In the genomic region with DNA sequence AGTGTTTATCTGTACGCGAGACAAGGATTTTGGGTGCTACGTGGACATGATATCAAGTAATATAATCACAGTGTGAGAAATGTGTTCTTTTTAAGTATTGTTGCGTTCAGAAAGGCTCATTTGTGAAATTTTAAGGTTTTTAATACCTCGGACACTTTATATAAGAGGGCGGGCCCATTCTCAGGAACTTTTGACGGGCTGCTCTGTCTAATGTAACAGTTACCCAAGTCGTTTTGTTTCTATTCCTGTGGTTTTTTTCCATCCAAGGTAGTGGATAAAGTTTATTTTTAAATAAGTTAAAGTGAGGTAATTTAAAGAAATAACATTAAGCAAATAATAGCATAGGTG, we compare ENCODE assay signal across 7 cellular contexts. TPM values are rescaled to one million over a fixed set of nuclear protein-coding genes. Genes with fewer than 3 reads are reported as not detected.
DNase-seq lines count a peak whose midpoint lies in the region; ATAC-seq and TF ChIP-seq lines count a peak whose summit lies in the region.

No MANE protein-coding gene starts in this region.

- H2AFZ ChIP-seq in IMR-90 (replicated peaks; ENCODE audit: low read length, poor library complexity): peak overlapping the region; percentile 100

- no CpG with 5 or more reads among the region's 8 CpGs for WGBS in IMR-90 (ENCODE audit: extremely low coverage in 2 of 2, insufficient read length in 1 of 2), 2 experiments

- H3K27me3 ChIP-seq in IMR-90 (ENCODE audit: control insufficient read depth, insufficient read depth, low read length): no peaks in the 10 kb centered on the region
- H3K27me3 ChIP-seq in kidney epithelial cell (ENCODE audit: control insufficient read depth, insufficient read depth, low read length): no peaks in the 10 kb centered on the region

- POLR2A ChIA-PET in IMR-90 (lab: Charles Lee; ENCODE audit: unreplicated experiment): no interaction called here

- H3K36me3 ChIP-seq in IMR-90 (ENCODE audit: control insufficient read depth, insufficient read depth, low read length) (peaks cover 13% of the 10 kb centered on the region), kidney epithelial cell (ENCODE audit: control insufficient read depth, insufficient read depth, low read length) (no peaks in the 10 kb centered on the region)

- CTCF ChIA-PET in IMR-90 (lab: Yijun Ruan, JAX): interaction anchor here (2.0 kb wide), 1 partner anchor 13 kb away, joined by 8 read pairs; no protein-coding TSS in a partner anchor

- no peak for TF ChIP-seq POLR2A in IMR-90 (IDR thresholded peaks at IDR 0.05; ENCODE audit: low read depth, low read length)

- H3K23ac ChIP-seq in IMR-90 (ENCODE audit: low read depth, low read length): peak overlapping the region; percentile 83

- no peak for TF ChIP-seq RAD21 in IMR-90 (IDR thresholded peaks at IDR 0.05; ENCODE audit: low read length)

- no peaks in the 10 kb centered on the region for H3K9me3 ChIP-seq in IMR-90 (ENCODE audit: control insufficient read depth, insufficient read depth, low read length)

- no peak for DNase-seq in IMR-90
- no peak for DNase-seq in activated naive CD8-positive, alpha-beta T cell treated with anti-CD3 and anti-CD28 coated beads, Interleukin-2, amount 50 U/mL, for 24 hours
- no peak for DNase-seq in kidney epithelial cell (ENCODE audit: low read depth)
- no peak for DNase-seq in substantia nigra (lab: John Stamatoyannopoulos, UW)
- no peak for DNase-seq in SW480 (ENCODE audit: low spot score)
- DNase-seq in retina: no peak
- no peak for DNase-seq in NCI-H446 treated with DMSO at 0.1 percent for 48 hours (lab: John Stamatoyannopoulos, UW)

- H3K9me3 Mint-ChIP-seq in activated naive CD8-positive, alpha-beta T cell treated with anti-CD3 and anti-CD28 coated beads, Interleukin-2, amount 50 U/mL, for 24 hours: no peaks in the 10 kb centered on the region

- peak overlapping the region; percentile 68 for H2AK9ac ChIP-seq in IMR-90 (replicated peaks; ENCODE audit: low read depth, low read length, poor library complexity)

- peaks cover 36% of the 10 kb centered on the region for H3K4me1 Mint-ChIP-seq in activated naive CD8-positive, alpha-beta T cell treated with anti-CD3 and anti-CD28 coated beads, Interleukin-2, amount 50 U/mL, for 24 hours

- H3K4me3 Mint-ChIP-seq in activated naive CD8-positive, alpha-beta T cell treated with anti-CD3 and anti-CD28 coated beads, Interleukin-2, amount 50 U/mL, for 24 hours: peak overlapping the region; percentile 96

- H3K9me1 ChIP-seq in IMR-90 (ENCODE audit: insufficient read depth, low read length): peaks cover 5% of the 10 kb centered on the region; the same call in 1 of the 2 replicates

- peak overlapping the region; percentile 91 for H3K4me3 ChIP-seq in IMR-90 (ENCODE audit: insufficient read depth, low read depth, low read length)
- H3K4me3 ChIP-seq in kidney epithelial cell (ENCODE audit: low read depth, low read length): peak overlapping the region; percentile 72

- peaks cover 21% of the 10 kb centered on the region; the same call in 1 of the 2 replicates for H4K20me1 ChIP-seq in IMR-90 (ENCODE audit: insufficient read depth, low read length)

- H3K4ac ChIP-seq in IMR-90 (ENCODE audit: low read depth, low read length): peak overlapping the region; percentile 84

- peaks cover 4% of the 10 kb centered on the region for H3K27me3 Mint-ChIP-seq in activated naive CD8-positive, alpha-beta T cell treated with anti-CD3 and anti-CD28 coated beads, Interleukin-2, amount 50 U/mL, for 24 hours

- in situ Hi-C loops in IMR-90 (cut with MboI; ENCODE audit: low sequenced_read_pairs): no loop called here

- no peak overlapping the region for H2BK120ac ChIP-seq in IMR-90 (ENCODE audit: low read depth, low read length)

- intact Hi-C loops in IMR-90 (cut with micrococcal nuclease): no loop called here

- H4K91ac ChIP-seq in IMR-90 (ENCODE audit: insufficient read depth, low read depth, low read length): peak overlapping the region; percentile 69; the same call in 1 of the 2 replicates

- H4K8ac ChIP-seq in IMR-90 (ENCODE audit: low read depth in 2 of 2, low read length in 2 of 2): peak overlapping the region; percentile 88 to 98

- H3K9ac ChIP-seq in IMR-90 (ENCODE audit: low read depth, low read length): peak overlapping the region; percentile 93

- H3K4me2 ChIP-seq in IMR-90 (ENCODE audit: low read depth, low read length): peak overlapping the region; percentile 87; the same call in 1 of the 2 replicates

- no peak overlapping the region for H2BK15ac ChIP-seq in IMR-90 (ENCODE audit: low read depth, low read length)

- H3K14ac ChIP-seq in IMR-90 (replicated peaks; ENCODE audit: low read depth, low read length): peak overlapping the region; percentile 76

- peaks cover 20% of the 10 kb centered on the region for H3K36me3 Mint-ChIP-seq in activated naive CD8-positive, alpha-beta T cell treated with anti-CD3 and anti-CD28 coated beads, Interleukin-2, amount 50 U/mL, for 24 hours (ENCODE audit: low read depth)

- TF ChIP-seq CTCF in IMR-90 (conservative IDR thresholded peaks at IDR 0.05; ENCODE audit: low read depth, low read length) (no peak), kidney epithelial cell (IDR thresholded peaks at IDR 0.05; ENCODE audit: insufficient read depth, low read length, poor library complexity, severe bottlenecking) (no peak)

- H3K27ac Mint-ChIP-seq in activated naive CD8-positive, alpha-beta T cell treated with anti-CD3 and anti-CD28 coated beads, Interleukin-2, amount 50 U/mL, for 24 hours: peak overlapping the region; percentile 99

- H3K18ac ChIP-seq in IMR-90 (ENCODE audit: low read depth, low read length): no peak overlapping the region

- ATAC-seq in IMR-90 (ENCODE audit: low read depth): no peak; the same call in 1 of the 2 replicates
- ATAC-seq in activated naive CD8-positive, alpha-beta T cell treated with anti-CD3 and anti-CD28 coated beads, Interleukin-2, amount 50 U/mL, for 24 hours: no peak

- dilution Hi-C loops in IMR-90 (cut with HindIII; ENCODE audit: low sequenced_read_pairs, unreplicated experiment): no loop called here

- H3K79me1 ChIP-seq in IMR-90 (ENCODE audit: low read depth in 1 of 2, low read length in 2 of 2): peaks cover 12 to 39% of the 10 kb centered on the region in 2 experiments

- no peak overlapping the region for H2BK20ac ChIP-seq in IMR-90 (ENCODE audit: low read depth, low read length)

- peak overlapping the region; percentile 50 for H2BK5ac ChIP-seq in IMR-90 (ENCODE audit: low read depth, low read length, poor library complexity, severe bottlenecking)

- peak overlapping the region; percentile 72 for H3K27ac ChIP-seq in IMR-90 (ENCODE audit: insufficient read depth, low read length)
- H3K27ac ChIP-seq in substantia nigra (ENCODE audit: low read depth, low read length, poor library complexity, severe bottlenecking): peak overlapping the region; percentile 70

- peak overlapping the region; percentile 88 for H3K56ac ChIP-seq in IMR-90 (ENCODE audit: extremely low read depth, insufficient read depth, low read length)

- no peak overlapping the region for H2AK5ac ChIP-seq in IMR-90 (ENCODE audit: low read depth, low read length)

- peaks cover 2% of the 10 kb centered on the region; the same call in 1 of the 2 replicates for H3K4me1 ChIP-seq in IMR-90 (ENCODE audit: control insufficient read depth, insufficient read depth, low read length)

- H4K5ac ChIP-seq in IMR-90 (ENCODE audit: low read depth, low read length): peak overlapping the region; percentile 31; the same call in 1 of the 2 replicates

- no TSS peak for BruUV-seq in IMR-90 (replicated peaks; lab: Mats Ljungman, UMichigan)

TF ChIP-seq in IMR-90, 13 proteins besides CTCF, POLR2A, EP300 and RAD21:
- no peak for TF ChIP-seq CHD1 (IDR thresholded peaks at IDR 0.05; ENCODE audit: low read depth, low read length)
- TF ChIP-seq RCOR1 (IDR thresholded peaks at IDR 0.05; ENCODE audit: insufficient replicate concordance, low read length): no peak
- TF ChIP-seq MXI1 (IDR thresholded peaks at IDR 0.05; ENCODE audit: borderline replicate concordance, low read depth, low read length): no peak
- no peak for TF ChIP-seq NFE2L2 (IDR thresholded peaks at IDR 0.05; ENCODE audit: low read depth, low read length)
- TF ChIP-seq SMC3 (IDR thresholded peaks at IDR 0.05; ENCODE audit: low read depth, low read length): no peak
- no peak for TF ChIP-seq MAFK (IDR thresholded peaks at IDR 0.05; ENCODE audit: low read depth, low read length)
- TF ChIP-seq FOS (IDR thresholded peaks at IDR 0.05; ENCODE audit: low read depth, low read length): no peak
- TF ChIP-seq, protein P1, sequence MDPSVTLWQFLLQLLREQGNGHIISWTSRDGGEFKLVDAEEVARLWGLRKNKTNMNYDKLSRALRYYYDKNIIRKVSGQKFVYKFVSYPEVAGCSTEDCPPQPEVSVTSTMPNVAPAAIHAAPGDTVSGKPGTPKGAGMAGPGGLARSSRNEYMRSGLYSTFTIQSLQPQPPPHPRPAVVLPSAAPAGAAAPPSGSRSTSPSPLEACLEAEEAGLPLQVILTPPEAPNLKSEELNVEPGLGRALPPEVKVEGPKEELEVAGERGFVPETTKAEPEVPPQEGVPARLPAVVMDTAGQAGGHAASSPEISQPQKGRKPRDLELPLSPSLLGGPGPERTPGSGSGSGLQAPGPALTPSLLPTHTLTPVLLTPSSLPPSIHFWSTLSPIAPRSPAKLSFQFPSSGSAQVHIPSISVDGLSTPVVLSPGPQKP (IDR thresholded peaks at IDR 0.05; ENCODE audit: borderline replicate concordance, low read depth, low read length): no peak

RNA-seq across cellular contexts. Expression of a gene that starts 0.5 kb away (rescaled TPM):
- total RNA-seq in IMR-90 (2012; rRNA removed) (10.0 and 51.4 TPM in 2 replicates), kidney epithelial cell (96.7 and 139 TPM in 2 replicates)
- 61.5 and 64.1 TPM in 2 replicates for polyA plus RNA-seq in IMR-90 (2012; rRNA removed)
- polyA plus RNA-seq in IMR-90 (2012; cell fraction: cytosol; rRNA removed): 6.8 and 7.2 TPM in 2 replicates
- 3.4 and 26.1 TPM in 2 replicates for polyA plus RNA-seq in IMR-90 (2012; cell fraction: nucleus; rRNA removed; ENCODE audit: low replicate concordance)
